Comparison of ENCODE assay signal across 19 cellular contexts in the genomic region with DNA sequence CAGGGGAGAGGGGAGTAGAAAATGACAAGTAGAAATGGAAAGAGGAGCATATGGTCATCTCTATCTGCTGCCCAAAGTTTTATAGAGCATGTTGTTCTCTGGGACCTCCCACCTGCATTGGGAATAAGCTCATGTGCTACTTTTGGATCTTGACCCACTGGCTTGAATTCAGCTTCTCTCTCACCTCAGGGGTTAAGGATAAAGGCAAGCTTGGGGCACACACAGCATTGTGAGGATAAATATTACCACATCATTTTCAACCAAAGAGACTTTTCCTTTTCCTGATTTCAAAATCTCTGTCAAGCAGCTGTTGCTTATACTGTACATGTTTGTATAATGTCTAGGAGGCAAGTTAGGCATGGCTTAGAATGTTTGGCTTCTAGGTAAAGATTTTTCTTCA. TPM values are rescaled to one million over a fixed set of nuclear protein-coding genes. Genes with fewer than 3 reads are reported as not detected.
DNase-seq lines count a peak whose midpoint lies in the region; ATAC-seq and TF ChIP-seq lines count a peak whose summit lies in the region.
"Had no signal": no experiment of that assay in that cellular context is flagged by ENCODE, and none has a peak within 500 bp of the region (broad histone marks: within the 10 kb centered on the region; RNA-seq: fewer than 3 reads in every experiment).

No MANE protein-coding gene starts in this region.

- peaks cover 0 to 12% (median 4%) of the 10 kb centered on the region in 3 donors for H3K4me1 ChIP-seq in esophagus squamous epithelium

- TF ChIP-seq POLR2A in esophagus squamous epithelium (IDR thresholded peaks at IDR 0.05) = no peak

- no peaks in the 10 kb centered on the region for H3K9me3 ChIP-seq in esophagus squamous epithelium
- H3K9me3 ChIP-seq: upper lobe of left lung had no signal

- no peak overlapping the region for H3K4me3 Mint-ChIP-seq in T-cell
- H3K4me3 Mint-ChIP-seq: activated naive CD8-positive, alpha-beta T cell treated with anti-CD3 and anti-CD28 coated beads, Interleukin-2, amount 10 ng/mL, durations not matched to agents 7 days and 5 days; naive B cell had no signal

- intact Hi-C loops in esophagus squamous epithelium (cut with DNase I) = no loop called here

- no peaks in the 10 kb centered on the region for H3K4me1 Mint-ChIP-seq in T-cell
- H3K4me1 Mint-ChIP-seq: activated naive CD8-positive, alpha-beta T cell treated with anti-CD3 and anti-CD28 coated beads, Interleukin-2, amount 10 ng/mL, durations not matched to agents 7 days and 5 days had no signal

- no peak overlapping the region for H3K27ac ChIP-seq in esophagus squamous epithelium
- H3K27ac ChIP-seq: PC-9, upper lobe of left lung had no signal

- H3K27me3 ChIP-seq in esophagus squamous epithelium = no peaks in the 10 kb centered on the region
- H3K27me3 ChIP-seq: upper lobe of left lung had no signal

- no peak overlapping the region for H3K27ac Mint-ChIP-seq in T-cell
- H3K27ac Mint-ChIP-seq: activated naive CD8-positive, alpha-beta T cell treated with anti-CD3 and anti-CD28 coated beads, Interleukin-2, amount 10 ng/mL, durations not matched to agents 7 days and 5 days; naive B cell had no signal

- TF ChIP-seq CTCF in esophagus squamous epithelium (IDR thresholded peaks at IDR 0.05) = no peak

- ATAC-seq in GM18858 (IDR thresholded peaks at IDR 0.05; ENCODE audit: unreplicated experiment) = peak; percentile 14
- ATAC-seq in GM21528 (IDR thresholded peaks at IDR 0.05; ENCODE audit: low FRiP score, unreplicated experiment) = peak; percentile 30
- ATAC-seq in HG03354 (IDR thresholded peaks at IDR 0.05; ENCODE audit: poor library complexity, severe bottlenecking, unreplicated experiment) = peak; percentile 36
- no peak for ATAC-seq in T-cell (replicated peaks in 1 of 4)
- ATAC-seq: left lobe of liver had no signal

- peaks cover 0 to 3% of the 10 kb centered on the region in 2 donors for H3K27me3 Mint-ChIP-seq in T-cell
- H3K27me3 Mint-ChIP-seq: activated naive CD8-positive, alpha-beta T cell treated with anti-CD3 and anti-CD28 coated beads, Interleukin-2, amount 10 ng/mL, durations not matched to agents 7 days and 5 days had no signal

- no peaks in the 10 kb centered on the region for H3K36me3 Mint-ChIP-seq in T-cell
- H3K36me3 Mint-ChIP-seq: activated naive CD8-positive, alpha-beta T cell treated with anti-CD3 and anti-CD28 coated beads, Interleukin-2, amount 10 ng/mL, durations not matched to agents 7 days and 5 days had no signal

- POLR2A ChIA-PET in T-cell (lab: Charles Lee) = interaction anchor here in 1 of 2 donors (0.7 kb wide), 1 partner anchor 155 kb away, joined by 3 read pairs; no protein-coding TSS in a partner anchor

- H3K4me3 ChIP-seq in esophagus squamous epithelium = no peak overlapping the region
- H3K4me3 ChIP-seq: PC-9, upper lobe of left lung had no signal

- peak; percentile 97 for DNase-seq in cerebellar cortex (ENCODE audit: low spot score)
- no peak for DNase-seq in esophagus squamous epithelium (lab: John Stamatoyannopoulos, UW)
- no peak for DNase-seq in SKM-1 (lab: John Stamatoyannopoulos, UW; ENCODE audit: unreplicated experiment)
- no peak for DNase-seq in T-cell
- DNase-seq in iPS-NIHi11 (ENCODE audit: low spot score) = no peak
- DNase-seq: activated CD4-positive, CD25-positive, alpha-beta regulatory T cell; activated naive CD8-positive, alpha-beta T cell treated with anti-CD3 and anti-CD28 coated beads, Interleukin-2, amount 10 ng/mL, durations not matched to agents 7 days and 5 days; DMS 273 treated with DMSO at 0.1 percent for 48 hours; hippocampal formation; naive B cell; NCI-H1105; NCI-H2227 treated with DMSO at 0.1 percent for 48 hours; PC-9; stimulated activated CD8-positive, alpha-beta memory T cell treated with anti-CD3 and anti-CD28 coated beads, Interleukin-4, amount 100 ng/mL, for 48 hours; upper lobe of left lung had no signal

- peaks cover 11 to 15% (median 13%) of the 10 kb centered on the region in 3 donors for H3K9me3 Mint-ChIP-seq in T-cell

- H3K36me3 ChIP-seq in esophagus squamous epithelium = no peaks in the 10 kb centered on the region
- H3K36me3 ChIP-seq: upper lobe of left lung had no signal

- CTCF ChIA-PET in T-cell (lab: Charles Lee) = no interaction called here

RNA-seq across cellular contexts. Expression of gene ATP10B, which starts 16.6 kb away (rescaled TPM):
- total RNA-seq in esophagus squamous epithelium (10 to 100 TPM in 3 of 4 donors, 1 to 10 TPM in 1; 6.1 to 26.6 (median 14.4) TPM), T-cell (under 1 TPM in 3 of 5 donors, not detected in 2; 0.07 to 0.12 (median 0.09) TPM)
- total RNA-seq: activated naive CD8-positive, alpha-beta T cell treated with anti-CD3 and anti-CD28 coated beads, Interleukin-2, amount 10 ng/mL, durations not matched to agents 7 days and 5 days; PC-9 had no signal

Comparison
In these comparisons a context has a peak if more than half of its experiments do, and no peak if none do; other contexts are left out.
1. ATAC-seq: peak in GM18858 (single experiment), GM21528 (single experiment) and HG03354 (single experiment); none in T-cell (0 of 4).
2. RNA of gene ATP10B, which starts 16.6 kb away (total RNA-seq): 6.1 to 26.6 TPM in esophagus squamous epithelium; 0.07 to 0.12 TPM in T-cell; every median in the first group is over 4 times any median in the second.